Comparison of ENCODE assay signal across 8 cellular contexts in genomic region chr19:6590458-6591319, GRCh38. TPM values are rescaled to one million over a fixed set of nuclear protein-coding genes. Genes with fewer than 3 reads are reported as not detected.
DNase-seq lines count a peak whose midpoint lies in the region; ATAC-seq and TF ChIP-seq lines count a peak whose summit lies in the region.

CD70 (minus strand) TSS chr19:6591150; CDS start chr19:6591002, 148 bp downstream.

- ATAC-seq in GM19372 (IDR thresholded peaks at IDR 0.05; ENCODE audit: low read depth, unreplicated experiment) (peak; percentile 48), HG03521 (IDR thresholded peaks at IDR 0.05; ENCODE audit: unreplicated experiment) (peak; percentile 33), activated B cell treated with CpG ODN at 0.5 μM for 24 hours (ENCODE audit: low read depth) (peak; percentile 67)

- H3K4me3 Mint-ChIP-seq in activated B cell treated with CpG ODN at 0.5 μM for 24 hours, result peak within 1 kb of the TSS; percentile 88

- peaks cover 12% of the 10 kb centered on the region for H3K36me3 Mint-ChIP-seq in activated B cell treated with CpG ODN at 0.5 μM for 24 hours (ENCODE audit: low read depth)

- DNase-seq in AG20443 (ENCODE audit: low spot score), result peak; percentile 60
- peak; percentile 64 for DNase-seq in activated B cell treated with CpG ODN at 0.5 μM for 24 hours
- peak; percentile 60 for DNase-seq in retina
- DNase-seq in NCI-H774 (lab: John Stamatoyannopoulos, UW), result no peak
- DNase-seq in NCI-H1436 (lab: John Stamatoyannopoulos, UW), result no peak

- TF ChIP-seq CTCF in activated B cell treated with CpG ODN at 0.5 μM for 24 hours (IDR thresholded peaks at IDR 0.05), result no peak

- no peaks in the 10 kb centered on the region for H3K9me3 Mint-ChIP-seq in activated B cell treated with CpG ODN at 0.5 μM for 24 hours

- H3K4me1 Mint-ChIP-seq in activated B cell treated with CpG ODN at 0.5 μM for 24 hours, result peaks cover 68% of the 10 kb centered on the region

- CTCF ChIA-PET in activated B cell treated with CpG ODN at 0.5 μM for 24 hours (lab: Charles Lee), result no interaction called here

- peaks cover 17% of the 10 kb centered on the region for H3K27me3 Mint-ChIP-seq in activated B cell treated with CpG ODN at 0.5 μM for 24 hours

- POLR2A ChIA-PET in activated B cell treated with CpG ODN at 0.5 μM for 24 hours (lab: Charles Lee), result interaction anchor here (0.6 to 2.1 kb wide), 12 partner anchors 11 to 70 kb away, joined by 3 to 19 read pairs (median 4); partner anchors contain the start of gene TNFSF9

- intact Hi-C loops in activated B cell treated with CpG ODN at 0.5 μM for 24 hours (cut with micrococcal nuclease), result no loop called here

- in situ Hi-C loops in endometrial microvascular endothelial cells (cut with HindIII; ENCODE audit: inconsistent ontology term, low pct_unique_long_range_greater_than_20kb, low sequenced_read_pairs), result no loop called here

- H3K27ac Mint-ChIP-seq in activated B cell treated with CpG ODN at 0.5 μM for 24 hours, result peak within 1 kb of the TSS; percentile 82

RNA-seq across cellular contexts. Expression of gene CD70, which starts in this region (rescaled TPM):
- total RNA-seq in activated B cell treated with CpG ODN at 0.5 μM for 24 hours (29.3 and 29.7 TPM in 2 replicates), endometrial microvascular endothelial cells (ENCODE audit: inconsistent ontology term) (12.3 TPM)

Comparison
In these comparisons a context has a peak if more than half of its experiments do, and no peak if none do; other contexts are left out.
1. DNase-seq: peak in AG20443 (single experiment), activated B cell treated with CpG ODN at 0.5 μM for 24 hours (single experiment) and retina (single experiment); none in NCI-H774 (single experiment) and NCI-H1436 (single experiment).
2. Peak in every context shown above with its lines, with median percentiles within 50 percentile points of each other: ATAC-seq.